In genomic region chr1:116176306-116176789, GRCh38 we compare ENCODE assay signal across 32 cellular contexts.
"Had no signal": no experiment of that assay in that cellular context is flagged by ENCODE, and none has a peak within 500 bp of the region (broad histone marks: within the 10 kb centered on the region; RNA-seq: fewer than 3 reads in every experiment).

No MANE protein-coding gene starts in this region.

- DNase-seq: MG63, MM.1S, NCI-H1048, NCI-H1092, NCI-H1092 treated with DMSO at 0.1 percent for 48 hours, NCI-H1105, NCI-H1105 treated with DMSO at 0.1 percent for 48 hours, NCI-H1417, NCI-H1417 treated with DMSO at 0.1 percent for 48 hours, NCI-H1436, NCI-H1436 treated with DMSO at 0.1 percent for 48 hours, NCI-H146, NCI-H1694, NCI-H1694 treated with DMSO at 0.1 percent for 48 hours, NCI-H187, NCI-H187 treated with DMSO at 0.1 percent for 48 hours, NCI-H1930, NCI-H2029, NCI-H2029 treated with DMSO at 0.1 percent for 48 hours, NCI-H2081, NCI-H2081 treated with DMSO at 0.1 percent for 48 hours, NCI-H2107, NCI-H2171, NCI-H2171 treated with DMSO at 0.1 percent for 48 hours, NCI-H2227 treated with DMSO at 0.1 percent for 48 hours, NCI-H226, NCI-H345, NCI-H446, NCI-H446 treated with DMSO at 0.1 percent for 48 hours, NCI-H510A, NCI-H510A treated with DMSO at 0.1 percent for 48 hours, NCI-H524 had no signal

- H3K36me3 ChIP-seq: MG63 had no signal

- H3K4me3 ChIP-seq: MG63 had no signal

- H3K9me3 ChIP-seq: MG63 had no signal
